9 cellular contexts compared by ENCODE assay signal in genomic region chr1:26772687-26773086, GRCh38. TPM values are rescaled to one million over a fixed set of nuclear protein-coding genes. Genes with fewer than 3 reads are reported as not detected.
A peak's percentile ranks its signal among the peaks of the same experiment; 100 is the strongest.
DNase-seq lines count a peak whose midpoint lies in the region; ATAC-seq and TF ChIP-seq lines count a peak whose summit lies in the region.
"Had no signal": no experiment of that assay in that cellular context is flagged by ENCODE, and none has a peak within 500 bp of the region (broad histone marks: within the 10 kb centered on the region; RNA-seq: fewer than 3 reads in every experiment).

No MANE protein-coding gene starts in this region.

- H3K36me3 Mint-ChIP-seq in naive thymus-derived CD8-positive, alpha-beta T cell, result peaks cover 0 to 98% (median 28%) of the 10 kb centered on the region in 3 donors

- no peak overlapping the region for H3K4me3 Mint-ChIP-seq in naive thymus-derived CD8-positive, alpha-beta T cell

- peak; percentile 96 for DNase-seq in AG09309 (ENCODE audit: low read depth)
- DNase-seq in PC-3, result peak; percentile 87
- peak; percentile 80 for DNase-seq in dedifferentiated amniotic fluid mesenchymal stem cell (ENCODE audit: extremely low spot score)
- DNase-seq in naive thymus-derived CD8-positive, alpha-beta T cell, result no peak
- no peak for DNase-seq in stimulated activated CD4-positive, alpha-beta T cell treated with anti-CD3 and anti-CD28 coated beads, Interleukin-4, amount 100 ng/mL, for 4 hours
- no peak for DNase-seq in NCI-H446 (lab: John Stamatoyannopoulos, UW)
- DNase-seq in C1 segment of cervical spinal cord (lab: John Stamatoyannopoulos, UW), result no peak
- no peak for DNase-seq in NCI-H446 treated with DMSO at 0.1 percent for 48 hours (lab: John Stamatoyannopoulos, UW)
- DNase-seq: effector CD4-positive, alpha-beta T cell had no signal

- CTCF ChIA-PET in PC-3 (lab: Charles Lee), result no interaction called here

- peak; percentile 57 for ATAC-seq in PC-3
- no peak for ATAC-seq in naive thymus-derived CD8-positive, alpha-beta T cell

- no peaks in the 10 kb centered on the region for H3K9me3 Mint-ChIP-seq in naive thymus-derived CD8-positive, alpha-beta T cell

- peak overlapping the region; percentile 20 for H3K4me2 ChIP-seq in PC-3 (ENCODE audit: low read length)

- no peak for TF ChIP-seq CTCF in AG09309 (IDR thresholded peaks at IDR 0.05; ENCODE audit: control insufficient read depth, insufficient read depth, low read depth, low read length, missing control alignments)
- TF ChIP-seq CTCF in PC-3 (conservative IDR thresholded peaks at IDR 0.05; ENCODE audit: low read depth, low read length), result no peak

- H3K4me3 ChIP-seq in AG09309 (ENCODE audit: control insufficient read depth, low read depth, low read length), result no peak overlapping the region
- H3K4me3 ChIP-seq in PC-3 (ENCODE audit: low read length), result no peak overlapping the region

- H3K4me1 Mint-ChIP-seq in naive thymus-derived CD8-positive, alpha-beta T cell, result peaks cover 4 to 19% (median 6%) of the 10 kb centered on the region in 4 donors

- no peaks in the 10 kb centered on the region for H3K9me3 ChIP-seq in PC-3 (ENCODE audit: low read length)

- H3K36me3 ChIP-seq in PC-3 (ENCODE audit: low read depth, low read length), result peaks cover 90% of the 10 kb centered on the region

- no peaks in the 10 kb centered on the region for H3K27me3 ChIP-seq in PC-3 (ENCODE audit: low read length)

- no peaks in the 10 kb centered on the region for H3K79me2 ChIP-seq in PC-3 (ENCODE audit: low read length)

- H3K27me3 Mint-ChIP-seq in naive thymus-derived CD8-positive, alpha-beta T cell, result no peaks in the 10 kb centered on the region

- H3K9ac ChIP-seq in PC-3 (ENCODE audit: low read length), result 0 out of 2 replicates have a peak overlapping the region, but pooled peaks have one; percentile 11

- H3K27ac ChIP-seq in PC-3 (ENCODE audit: low read length), result peak overlapping the region; percentile 74

- no peaks in the 10 kb centered on the region for H3K9me2 ChIP-seq in PC-3 (replicated peaks; ENCODE audit: low read length)

- H3F3A ChIP-seq in PC-3 (ENCODE audit: low read length, unreplicated experiment), result peaks cover 4% of the 10 kb centered on the region

- H3K27ac Mint-ChIP-seq in naive thymus-derived CD8-positive, alpha-beta T cell, result peak overlapping the region in 7 of 10 donors; percentile 25 to 78 (median 53)

- no peaks in the 10 kb centered on the region for H4K20me1 ChIP-seq in PC-3 (ENCODE audit: low read length)

- POLR2A ChIA-PET in PC-3 (lab: Charles Lee; ENCODE audit: unreplicated experiment), result no interaction called here
- POLR2A ChIA-PET in naive thymus-derived CD8-positive, alpha-beta T cell (lab: Charles Lee), result no interaction called here

- peaks cover 44% of the 10 kb centered on the region for H3K4me1 ChIP-seq in PC-3 (ENCODE audit: insufficient read depth, low read length)

- intact Hi-C loops in PC-3 (cut with micrococcal nuclease), result loop anchor here (5.0 kb wide), 1 partner anchor 40 kb away; no protein-coding TSS in a partner anchor

- no TSS peak for BruUV-seq in PC-3 (replicated peaks; lab: Mats Ljungman, UMichigan)

- H2AFZ ChIP-seq in PC-3 (ENCODE audit: low read length), result no peak overlapping the region

RNA-seq across cellular contexts. Expression of gene PIGV, which starts 15.1 kb away (rescaled TPM):
- 6.0 and 8.8 TPM in 2 replicates for total RNA-seq in PC-3 (2014; rRNA removed)
- total RNA-seq in naive thymus-derived CD8-positive, alpha-beta T cell, result 10 to 100 TPM; 25.2 to 27.2 TPM
- 10 to 100 TPM in 1 of 3 donors, 1 to 10 TPM in 2; 8.2 to 14.4 (median 9.6) TPM for polyA plus RNA-seq in naive thymus-derived CD8-positive, alpha-beta T cell

RNA-seq across cellular contexts. Expression of gene ZDHHC18, which starts 53.8 kb away (rescaled TPM):
- 18.1 and 26.9 TPM in 2 replicates for total RNA-seq in PC-3 (2014; rRNA removed)
- 10 to 100 TPM; 29.9 to 37.4 TPM for total RNA-seq in naive thymus-derived CD8-positive, alpha-beta T cell
- 10 to 100 TPM in 2 of 3 donors, 1 to 10 TPM in 1; 4.6 to 17.2 (median 12.8) TPM for polyA plus RNA-seq in naive thymus-derived CD8-positive, alpha-beta T cell

Comparison
In these comparisons a context has a peak if more than half of its experiments do, and no peak if none do; other contexts are left out.
1. DNase-seq: peak in AG09309 (single experiment), PC-3 (single experiment) and dedifferentiated amniotic fluid mesenchymal stem cell (single experiment); none in naive thymus-derived CD8-positive, alpha-beta T cell (0 of 10), stimulated activated CD4-positive, alpha-beta T cell treated with anti-CD3 and anti-CD28 coated beads, Interleukin-4, amount 100 ng/mL, for 4 hours (0 of 2), NCI-H446 (0 of 2), C1 segment of cervical spinal cord (0 of 14) and NCI-H446 treated with DMSO at 0.1 percent for 48 hours (single experiment).